In genomic region chr5:34041247-34041972, GRCh38 we compare ENCODE assay signal across 30 cellular contexts.
DNase-seq lines count a peak whose midpoint lies in the region; ATAC-seq and TF ChIP-seq lines count a peak whose summit lies in the region.
"Had no signal": no experiment of that assay in that cellular context is flagged by ENCODE, and none has a peak within 500 bp of the region (broad histone marks: within the 10 kb centered on the region; RNA-seq: fewer than 3 reads in every experiment).

No MANE protein-coding gene starts in this region.

- H3K36me3 Mint-ChIP-seq in nephron (ENCODE audit: low read depth): peaks cover 21% of the 10 kb centered on the region
- H3K36me3 Mint-ChIP-seq: activated CD8-positive, alpha-beta memory T cell treated with anti-CD3 and anti-CD28 coated beads, Interleukin-2, amount 10 ng/mL, durations not matched to agents 7 days and 5 days had no signal

- no peak for TF ChIP-seq CTCF in nephron (IDR thresholded peaks at IDR 0.05; ENCODE audit: unreplicated experiment in 3 of 3)

- H3K27ac Mint-ChIP-seq in nephron: peak overlapping the region; percentile 71 to 76 (median 76)
- H3K27ac Mint-ChIP-seq: activated CD8-positive, alpha-beta memory T cell treated with anti-CD3 and anti-CD28 coated beads, Interleukin-2, amount 10 ng/mL, durations not matched to agents 7 days and 5 days; activated T-helper 1 cell treated with anti-CD3 and anti-CD28 coated beads, Interleukin-12 subunit alpha, Interleukin-12 subunit beta, Interleukin-2, Interleukin-4 antibody, amounts not matched to agents 30 ng/mL and 10 ng/mL and 1 ng/mL, durations not matched to agents 14 hours and 24 hours and 36 hours had no signal

- H3K9me3 Mint-ChIP-seq in nephron: no peaks in the 10 kb centered on the region
- H3K9me3 Mint-ChIP-seq: activated T-helper 1 cell treated with anti-CD3 and anti-CD28 coated beads, Interleukin-12 subunit alpha, Interleukin-12 subunit beta, Interleukin-2, Interleukin-4 antibody, amounts not matched to agents 30 ng/mL and 10 ng/mL and 1 ng/mL, durations not matched to agents 14 hours and 24 hours and 36 hours had no signal

- DNase-seq in GM19238 (ENCODE audit: insufficient read length, low spot score) (no peak), NCI-H2029 (lab: John Stamatoyannopoulos, UW) (no peak), activated gamma-delta T cell (lab: John Stamatoyannopoulos, UW) (no peak)
- DNase-seq: activated CD4-positive, alpha-beta T cell treated with anti-CD3 and anti-CD28 coated beads, Interleukin-2, amount 50 U/mL, for 1 hour; activated CD8-positive, alpha-beta memory T cell treated with anti-CD3 and anti-CD28 coated beads, Interleukin-2, amount 10 ng/mL, durations not matched to agents 7 days and 5 days; activated naive CD4-positive, alpha-beta T cell treated with anti-CD3 and anti-CD28 coated beads, Interleukin-2, amount 50 U/mL, for 16 hours; Caco-2; cortex of kidney; DMS79 treated with DMSO at 0.1 percent for 48 hours; glutamatergic neuron; H7; Kasumi-1; mammary epithelial cell; MV-4-11; NCI-H187; NCI-H524 treated with DMSO at 0.1 percent for 48 hours; NK-92 treated with Interleukin-12 subunit alpha and Interleukin-12 subunit beta, amount 100 ng/mL, for 24 hours; SIG-M5; stimulated activated CD4-positive, alpha-beta T cell treated with anti-CD3 and anti-CD28 coated beads, Interleukin-2, amount 100 ng/mL, for 24 hours; SW 1271; T1000; upper lobe of right lung had no signal

- no peaks in the 10 kb centered on the region for H3K27me3 Mint-ChIP-seq in nephron (ENCODE audit: low read depth)
- H3K27me3 Mint-ChIP-seq: activated CD8-positive, alpha-beta memory T cell treated with anti-CD3 and anti-CD28 coated beads, Interleukin-2, amount 10 ng/mL, durations not matched to agents 7 days and 5 days had no signal

- H3K4me1 Mint-ChIP-seq in nephron: peaks cover 67% of the 10 kb centered on the region
- H3K4me1 Mint-ChIP-seq: activated CD8-positive, alpha-beta memory T cell treated with anti-CD3 and anti-CD28 coated beads, Interleukin-2, amount 10 ng/mL, durations not matched to agents 7 days and 5 days had no signal

- ATAC-seq in GM18870 (IDR thresholded peaks at IDR 0.05; ENCODE audit: unreplicated experiment) (peak; percentile 59), HG02678 (IDR thresholded peaks at IDR 0.05; ENCODE audit: unreplicated experiment) (peak; percentile 53), HG03457 (IDR thresholded peaks at IDR 0.05; ENCODE audit: unreplicated experiment) (peak; percentile 80), GM21381 (IDR thresholded peaks at IDR 0.05; ENCODE audit: unreplicated experiment) (no peak)
- ATAC-seq: activated CD8-positive, alpha-beta memory T cell treated with anti-CD3 and anti-CD28 coated beads, Interleukin-2, amount 10 ng/mL, durations not matched to agents 7 days and 5 days; HepG2; Panc1 had no signal

- peak overlapping the region; percentile 3 to 77 (median 58) for H3K4me3 Mint-ChIP-seq in nephron
- H3K4me3 Mint-ChIP-seq: activated CD8-positive, alpha-beta memory T cell treated with anti-CD3 and anti-CD28 coated beads, Interleukin-2, amount 10 ng/mL, durations not matched to agents 7 days and 5 days; activated T-helper 1 cell treated with anti-CD3 and anti-CD28 coated beads, Interleukin-12 subunit alpha, Interleukin-12 subunit beta, Interleukin-2, Interleukin-4 antibody, amounts not matched to agents 30 ng/mL and 10 ng/mL and 1 ng/mL, durations not matched to agents 14 hours and 24 hours and 36 hours had no signal
